Comparison of ENCODE assay signal across 11 cellular contexts in genomic region chr17:28043296-28043695, GRCh38. TPM values are rescaled to one million over a fixed set of nuclear protein-coding genes. Genes with fewer than 3 reads are reported as not detected.
DNase-seq lines count a peak whose midpoint lies in the region; ATAC-seq, FAIRE-seq and TF ChIP-seq lines count a peak whose summit lies in the region.
"Had no signal": no experiment of that assay in that cellular context is flagged by ENCODE, and none has a peak within 500 bp of the region (broad histone marks: within the 10 kb centered on the region; RNA-seq: fewer than 3 reads in every experiment).

No MANE protein-coding gene starts in this region.

- H3K9ac ChIP-seq in kidney (ENCODE audit: low read length in 2 of 2) = no peak overlapping the region

- H3K36me3 ChIP-seq in A673 (ENCODE audit: insufficient read depth, low read length, poor library complexity, severe bottlenecking) (peaks cover 10% of the 10 kb centered on the region), kidney (ENCODE audit: control insufficient read depth in 1 of 2, insufficient read depth in 2 of 2, low read length in 2 of 2) (no peaks in the 10 kb centered on the region), Peyer's patch (no peaks in the 10 kb centered on the region)

- H3K36me3 Mint-ChIP-seq in activated naive CD8-positive, alpha-beta T cell = peaks cover 4% of the 10 kb centered on the region

- peak overlapping the region; percentile 73 for H3K4me3 ChIP-seq in A673 (ENCODE audit: low read depth, low read length, poor library complexity, severe bottlenecking)
- peak overlapping the region; percentile 42 for H3K4me3 ChIP-seq in GM12864 (ENCODE audit: low read depth, low read length)
- H3K4me3 ChIP-seq in kidney (ENCODE audit: low read length in 2 of 2) = peak overlapping the region; percentile 47 to 60
- H3K4me3 ChIP-seq in Peyer's patch = no peak overlapping the region

- no peak for FAIRE-seq in kidney (lab: Jason Lieb, UNC)
- FAIRE-seq: G401.6 had no signal

- H3K27ac Mint-ChIP-seq in activated naive CD8-positive, alpha-beta T cell = no peak overlapping the region

- H3K4me1 ChIP-seq in A673 (ENCODE audit: insufficient read depth, low read length, poor library complexity, severe bottlenecking) (peaks cover 37% of the 10 kb centered on the region), kidney (ENCODE audit: control insufficient read depth in 1 of 2, insufficient read depth in 1 of 2, low read depth in 1 of 2, low read length in 2 of 2) (peaks cover 0 to 9% of the 10 kb centered on the region in 2 donors), Peyer's patch (peaks cover 0 to 35% (median 9%) of the 10 kb centered on the region in 4 donors)

- POLR2A ChIA-PET in A673 (lab: Charles Lee; ENCODE audit: low non-redundant PET) = no interaction called here

- peak overlapping the region; percentile 89 for H3K4me3 Mint-ChIP-seq in activated naive CD8-positive, alpha-beta T cell

- CTCF ChIA-PET in A673 (lab: Charles Lee) = no interaction called here

- H3K9me3 ChIP-seq in A673 (ENCODE audit: low read depth, low read length, poor library complexity, severe bottlenecking) (no peaks in the 10 kb centered on the region), kidney (ENCODE audit: control insufficient read depth in 1 of 2, low read length in 2 of 2) (no peaks in the 10 kb centered on the region), Peyer's patch (no peaks in the 10 kb centered on the region)

- DNase-seq in A673 (ENCODE audit: low spot score) (no peak), GM12864 (ENCODE audit: low read depth) (no peak), kidney (no peak), NCI-H510A (lab: John Stamatoyannopoulos, UW) (no peak), Peyer's patch (no peak), left lobe of liver (ENCODE audit: low spot score) (no peak), NCI-H2171 (lab: John Stamatoyannopoulos, UW) (no peak)
- DNase-seq: NCI-H510A treated with DMSO at 0.1 percent for 48 hours had no signal

- no peak for ATAC-seq in left lobe of liver
- ATAC-seq: activated CD4-positive, CD25-positive, alpha-beta regulatory T cell treated with anti-CD3 and anti-CD28 coated beads, Interleukin-2, amount 50 U/mL, for 24 hours had no signal

- H3K9me3 Mint-ChIP-seq in activated naive CD8-positive, alpha-beta T cell (ENCODE audit: low read depth) = no peaks in the 10 kb centered on the region

- H3K27ac ChIP-seq in A673 (ENCODE audit: low read depth, low read length, poor library complexity, severe bottlenecking) (no peak overlapping the region), kidney (ENCODE audit: low read depth in 2 of 2, low read length in 2 of 2) (no peak overlapping the region), Peyer's patch (no peak overlapping the region)

- H3K27me3 ChIP-seq in A673 (replicated peaks; ENCODE audit: insufficient read depth, low read depth, low read length, poor library complexity) (no peaks in the 10 kb centered on the region), Peyer's patch (no peaks in the 10 kb centered on the region)

- BruUV-seq in A673 (replicated peaks; lab: Mats Ljungman, UMichigan) = no TSS peak

- TF ChIP-seq POLR2A in Peyer's patch (IDR thresholded peaks at IDR 0.05) = no peak

- intact Hi-C loops in A673 (cut with micrococcal nuclease; ENCODE audit: unreplicated experiment) (loop anchor here (10.0 kb wide), 2 partner anchors 72 to 148 kb away; partner anchors contain the start of gene LYRM9), kidney (cut with DNase I) (no loop called here)

- H3K27me3 Mint-ChIP-seq in activated naive CD8-positive, alpha-beta T cell = no peaks in the 10 kb centered on the region

- TF ChIP-seq CTCF in A673 (conservative IDR thresholded peaks at IDR 0.05; ENCODE audit: low read depth, low read length) = no peak
- TF ChIP-seq CTCF in GM12864 (IDR thresholded peaks at IDR 0.05; ENCODE audit: low read depth, low read length, missing control alignments) = no peak
- TF ChIP-seq CTCF in kidney (IDR thresholded peaks at IDR 0.05; ENCODE audit: borderline replicate concordance, extremely low read depth, insufficient read depth) = no peak
- no peak for TF ChIP-seq CTCF in Peyer's patch (IDR thresholded peaks at IDR 0.05)

- peaks cover 76% of the 10 kb centered on the region for H3K4me1 Mint-ChIP-seq in activated naive CD8-positive, alpha-beta T cell (ENCODE audit: low read depth)

RNA-seq across cellular contexts. Expression of gene NLK, which starts 0.8 kb away (rescaled TPM):
- total RNA-seq in A673 (2021) (23.6 and 23.8 TPM in 2 replicates), kidney (31.3 TPM), Peyer's patch (10 to 100 TPM; 20.5 to 45.4 (median 27.1) TPM), left lobe of liver (7.5 TPM)
- 20.2 TPM for polyA plus RNA-seq in kidney (ENCODE audit: insufficient read depth, low read depth, low replicate concordance)

Comparison
In these comparisons a context has a peak if more than half of its experiments do, and no peak if none do; other contexts are left out.
1. H3K4me3 ChIP-seq: peak in A673 (single experiment), GM12864 (single experiment) and kidney (2 of 2); none in Peyer's patch (0 of 4).